In the genomic region with DNA sequence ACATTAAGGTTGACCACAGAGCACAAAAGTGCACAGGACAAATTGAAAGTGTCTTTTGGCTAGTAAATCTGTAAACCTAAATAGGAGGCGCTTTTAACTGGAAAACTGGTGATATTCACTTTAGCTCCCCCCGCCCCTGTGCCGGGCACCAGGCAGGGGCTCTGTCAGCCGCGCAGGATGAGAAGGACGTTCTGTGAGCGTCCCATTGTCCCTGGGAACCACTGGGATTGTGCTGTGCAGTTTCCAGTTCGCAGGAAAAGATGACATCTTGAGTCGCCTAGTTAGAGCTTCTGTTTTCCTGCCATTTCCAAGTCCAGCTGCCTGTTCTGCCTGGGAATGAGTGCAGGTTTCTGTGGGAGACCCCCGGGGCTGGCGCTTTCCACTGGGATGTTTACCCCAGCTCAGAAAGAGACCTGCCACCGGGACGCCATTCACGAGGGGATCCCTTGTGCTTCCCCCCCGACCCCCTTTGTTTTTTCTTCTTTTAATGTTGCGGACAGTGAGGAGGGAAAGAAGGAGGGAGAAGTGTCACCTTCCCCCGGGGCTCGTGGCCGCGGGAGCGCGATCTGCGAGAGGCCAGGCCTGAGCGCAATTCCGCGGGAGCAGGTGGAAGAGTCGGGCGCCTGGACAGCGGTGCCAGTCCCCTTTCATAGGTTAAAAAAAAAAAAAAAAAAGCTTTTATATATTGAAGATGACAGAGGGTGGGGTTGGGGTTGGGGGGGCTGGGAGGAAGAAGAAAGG, we compare ENCODE assay signal across 16 cellular contexts.
DNase-seq lines count a peak whose midpoint lies in the region; ATAC-seq, FAIRE-seq and TF ChIP-seq lines count a peak whose summit lies in the region.
"Had no signal": no experiment of that assay in that cellular context is flagged by ENCODE, and none has a peak within 500 bp of the region (broad histone marks: within the 10 kb centered on the region; RNA-seq: fewer than 3 reads in every experiment).

No MANE protein-coding gene starts in this region.

- CTCF ChIA-PET in A549 (lab: Yijun Ruan, JAX), result interaction anchor here (0.6 to 1.2 kb wide), 4 partner anchors 12 to 71 kb away, joined by 3 to 5 read pairs (median 3); no protein-coding TSS in a partner anchor
- CTCF ChIA-PET in activated CD8-positive, alpha-beta T cell treated with anti-CD3 and anti-CD28 coated beads, Interleukin-2, amount 10 ng/mL, durations not matched to agents 7 days and 5 days (lab: Charles Lee), result no interaction called here

- H3K4me1 Mint-ChIP-seq in activated CD8-positive, alpha-beta T cell treated with anti-CD3 and anti-CD28 coated beads, Interleukin-2, amount 10 ng/mL, durations not matched to agents 7 days and 5 days (ENCODE audit: low read depth), result no peaks in the 10 kb centered on the region

- H3K4me1 ChIP-seq in A549 (no peaks in the 10 kb centered on the region), HUES64 (ENCODE audit: insufficient read depth, low read length) (peaks cover 4% of the 10 kb centered on the region; the same call in 1 of the 2 replicates), mesodermal cell (ENCODE audit: control insufficient read depth, insufficient read depth, low read length, poor library complexity, severe bottlenecking) (no peaks in the 10 kb centered on the region)
- H3K4me1 ChIP-seq: left lung had no signal

- peaks cover 47% of the 10 kb centered on the region for H3K27me3 ChIP-seq in HUES64 (ENCODE audit: insufficient read depth, low read length)

- TF ChIP-seq POLR2A in A549 (IDR thresholded peaks at IDR 0.05; ENCODE audit: low read length), result no peak

- no peak overlapping the region for H3K27ac Mint-ChIP-seq in activated CD8-positive, alpha-beta T cell treated with anti-CD3 and anti-CD28 coated beads, Interleukin-2, amount 10 ng/mL, durations not matched to agents 7 days and 5 days

- peak overlapping the region; percentile 32; the same call in 2 of the 3 replicates for H3K4me2 ChIP-seq in A549

- no peak for ATAC-seq in A549
- ATAC-seq in activated CD8-positive, alpha-beta T cell treated with anti-CD3 and anti-CD28 coated beads, Interleukin-2, amount 10 ng/mL, durations not matched to agents 7 days and 5 days, result no peak
- ATAC-seq: K562, left lung had no signal

- H3K4me3 ChIP-seq in A549, result no peak overlapping the region
- H3K4me3 ChIP-seq in HUES64 (ENCODE audit: low read length), result peak overlapping the region; percentile 59
- peak overlapping the region; percentile 43 for H3K4me3 ChIP-seq in epithelial cell of proximal tubule (ENCODE audit: low read depth, low read length)
- H3K4me3 ChIP-seq in mesodermal cell (ENCODE audit: extremely low read depth, insufficient read depth, low read length, poor library complexity, severe bottlenecking), result peak overlapping the region; percentile 14
- H3K4me3 ChIP-seq: K562, left lung had no signal

- no peak for TF ChIP-seq RAD21 in A549 (conservative IDR thresholded peaks at IDR 0.05 in 1 of 2, IDR thresholded peaks at IDR 0.05 in 1 of 2)

- H3K36me3 ChIP-seq in HUES64 (ENCODE audit: insufficient read depth, low read length) (no peaks in the 10 kb centered on the region), mesodermal cell (ENCODE audit: control insufficient read depth, insufficient read depth, low read length) (no peaks in the 10 kb centered on the region)
- H3K36me3 ChIP-seq: left lung had no signal

- 0 out of 2 replicates have a peak overlapping the region, but pooled peaks have one; percentile 36 for H3K9ac ChIP-seq in HUES64 (ENCODE audit: low read depth, low read length)

- H3K9me3 ChIP-seq in A549 (no peaks in the 10 kb centered on the region), HUES64 (ENCODE audit: insufficient read depth, low read depth, low read length) (no peaks in the 10 kb centered on the region), mesodermal cell (ENCODE audit: control insufficient read depth, low read length) (no peaks in the 10 kb centered on the region)
- H3K9me3 ChIP-seq: left lung had no signal

- no peak overlapping the region for H3K27ac ChIP-seq in A549
- no peak overlapping the region for H3K27ac ChIP-seq in HUES64 (ENCODE audit: low read depth, low read length)
- H3K27ac ChIP-seq in mesodermal cell (ENCODE audit: low read depth, low read length, severe bottlenecking), result no peak overlapping the region
- H3K27ac ChIP-seq: left lung had no signal

- no peaks in the 10 kb centered on the region for H3K9me3 Mint-ChIP-seq in activated CD8-positive, alpha-beta T cell treated with anti-CD3 and anti-CD28 coated beads, Interleukin-2, amount 10 ng/mL, durations not matched to agents 7 days and 5 days (ENCODE audit: insufficient read depth)

- POLR2A ChIA-PET in A549 (lab: Yijun Ruan, JAX), result no interaction called here
- POLR2A ChIA-PET in activated CD8-positive, alpha-beta T cell treated with anti-CD3 and anti-CD28 coated beads, Interleukin-2, amount 10 ng/mL, durations not matched to agents 7 days and 5 days (lab: Charles Lee), result no interaction called here

- FAIRE-seq in A549 (lab: Jason Lieb, UNC), result no peak
- FAIRE-seq: frontal cortex, GM19239, K562 had no signal

- TF ChIP-seq CTCF in A549 (IDR thresholded peaks at IDR 0.05) (no peak), epithelial cell of proximal tubule (conservative IDR thresholded peaks at IDR 0.05; ENCODE audit: low read depth, low read length) (no peak)

- WGBS in A549 (ENCODE audit: missing lambda C conversion rate), result 53% methylated on average over 29 of the region's 29 CpGs
- WGBS in HUES64, result 15% methylated on average over 26 of the region's 29 CpGs
- 15 to 17% methylated on average over 11 to 13 of the region's 29 CpGs for WGBS in mesodermal cell (ENCODE audit: insufficient coverage in 2 of 2), 2 experiments

- no peak for TF ChIP-seq EP300 in A549 (IDR thresholded peaks at IDR 0.05)

- peaks cover 35% of the 10 kb centered on the region for H3K27me3 Mint-ChIP-seq in activated CD8-positive, alpha-beta T cell treated with anti-CD3 and anti-CD28 coated beads, Interleukin-2, amount 10 ng/mL, durations not matched to agents 7 days and 5 days (ENCODE audit: low read depth)

- DNase-seq in A549 (ENCODE audit: low read depth in 1 of 2, low spot score in 1 of 2) (no peak), epithelial cell of proximal tubule (ENCODE audit: low read depth) (no peak), NCI-H187 (lab: John Stamatoyannopoulos, UW) (no peak), SW480 (ENCODE audit: low spot score) (no peak)
- no peak for DNase-seq in stimulated activated CD4-positive, alpha-beta T cell treated with anti-CD3 and anti-CD28 coated beads, Interleukin-2, amount 100 ng/mL, for 24 hours
- DNase-seq in activated CD8-positive, alpha-beta T cell treated with anti-CD3 and anti-CD28 coated beads, Interleukin-2, amount 10 ng/mL, durations not matched to agents 7 days and 5 days, result no peak
- DNase-seq: activated gamma-delta T cell, COR-L47, NCI-H1105 treated with DMSO at 0.1 percent for 48 hours, NCI-H446 had no signal

- no peak overlapping the region for H3K4me3 Mint-ChIP-seq in activated CD8-positive, alpha-beta T cell treated with anti-CD3 and anti-CD28 coated beads, Interleukin-2, amount 10 ng/mL, durations not matched to agents 7 days and 5 days

- H3K36me3 Mint-ChIP-seq in activated CD8-positive, alpha-beta T cell treated with anti-CD3 and anti-CD28 coated beads, Interleukin-2, amount 10 ng/mL, durations not matched to agents 7 days and 5 days (ENCODE audit: low read depth), result no peaks in the 10 kb centered on the region

TF ChIP-seq in A549, 52 proteins besides CTCF, POLR2A, EP300 and RAD21 (continues in another document):
- TF ChIP-seq ZFP36 (IDR thresholded peaks at IDR 0.05; ENCODE audit: borderline replicate concordance, partially characterized antibody) (no peak), NR3C1 (IDR thresholded peaks at IDR 0.05) (no peak), NPAS2 (CRISPR knock-in tag; IDR thresholded peaks at IDR 0.05; ENCODE audit: borderline replicate concordance) (no peak), ZC3H11A (IDR thresholded peaks at IDR 0.05) (no peak), MAZ (IDR thresholded peaks at IDR 0.05; ENCODE audit: borderline replicate concordance, low read depth, low read length) (no peak), ZNF302 (CRISPR knock-in tag; IDR thresholded peaks at IDR 0.05) (no peak), NFE2L2 (conservative IDR thresholded peaks at IDR 0.05; ENCODE audit: low read length) (no peak), GATA3 (IDR thresholded peaks at IDR 0.05; ENCODE audit: borderline replicate concordance) (no peak), KDM5A (IDR thresholded peaks at IDR 0.05) (no peak), JUN (IDR thresholded peaks at IDR 0.05) (no peak)
- TF ChIP-seq, protein P1, sequence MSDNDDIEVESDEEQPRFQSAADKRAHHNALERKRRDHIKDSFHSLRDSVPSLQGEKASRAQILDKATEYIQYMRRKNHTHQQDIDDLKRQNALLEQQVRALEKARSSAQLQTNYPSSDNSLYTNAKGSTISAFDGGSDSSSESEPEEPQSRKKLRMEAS (IDR thresholded peaks at IDR 0.05), result no peak
- TF ChIP-seq, protein P2, sequence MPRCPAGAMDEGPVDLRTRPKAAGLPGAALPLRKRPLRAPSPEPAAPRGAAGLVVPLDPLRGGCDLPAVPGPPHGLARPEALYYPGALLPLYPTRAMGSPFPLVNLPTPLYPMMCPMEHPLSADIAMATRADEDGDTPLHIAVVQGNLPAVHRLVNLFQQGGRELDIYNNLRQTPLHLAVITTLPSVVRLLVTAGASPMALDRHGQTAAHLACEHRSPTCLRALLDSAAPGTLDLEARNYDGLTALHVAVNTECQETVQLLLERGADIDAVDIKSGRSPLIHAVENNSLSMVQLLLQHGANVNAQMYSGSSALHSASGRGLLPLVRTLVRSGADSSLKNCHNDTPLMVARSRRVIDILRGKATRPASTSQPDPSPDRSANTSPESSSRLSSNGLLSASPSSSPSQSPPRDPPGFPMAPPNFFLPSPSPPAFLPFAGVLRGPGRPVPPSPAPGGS (IDR thresholded peaks at IDR 0.05), result no peak
- TF ChIP-seq, protein P3, sequence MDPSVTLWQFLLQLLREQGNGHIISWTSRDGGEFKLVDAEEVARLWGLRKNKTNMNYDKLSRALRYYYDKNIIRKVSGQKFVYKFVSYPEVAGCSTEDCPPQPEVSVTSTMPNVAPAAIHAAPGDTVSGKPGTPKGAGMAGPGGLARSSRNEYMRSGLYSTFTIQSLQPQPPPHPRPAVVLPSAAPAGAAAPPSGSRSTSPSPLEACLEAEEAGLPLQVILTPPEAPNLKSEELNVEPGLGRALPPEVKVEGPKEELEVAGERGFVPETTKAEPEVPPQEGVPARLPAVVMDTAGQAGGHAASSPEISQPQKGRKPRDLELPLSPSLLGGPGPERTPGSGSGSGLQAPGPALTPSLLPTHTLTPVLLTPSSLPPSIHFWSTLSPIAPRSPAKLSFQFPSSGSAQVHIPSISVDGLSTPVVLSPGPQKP (IDR thresholded peaks at IDR 0.05; ENCODE audit: low read depth, low read length), result no peak
- TF ChIP-seq, protein P4, sequence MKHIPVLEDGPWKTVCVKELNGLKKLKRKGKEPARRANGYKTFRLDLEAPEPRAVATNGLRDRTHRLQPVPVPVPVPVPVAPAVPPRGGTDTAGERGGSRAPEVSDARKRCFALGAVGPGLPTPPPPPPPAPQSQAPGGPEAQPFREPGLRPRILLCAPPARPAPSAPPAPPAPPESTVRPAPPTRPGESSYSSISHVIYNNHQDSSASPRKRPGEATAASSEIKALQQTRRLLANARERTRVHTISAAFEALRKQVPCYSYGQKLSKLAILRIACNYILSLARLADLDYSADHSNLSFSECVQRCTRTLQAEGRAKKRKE (CRISPR knock-in tag; IDR thresholded peaks at IDR 0.05; ENCODE audit: low read depth), result no peak
